In genomic region chr12:111442301-111443045, GRCh38 we compare ENCODE assay signal across 9 cellular contexts. TPM values are rescaled to one million over a fixed set of nuclear protein-coding genes. Genes with fewer than 3 reads are reported as not detected.
DNase-seq lines count a peak whose midpoint lies in the region; ATAC-seq, FAIRE-seq and TF ChIP-seq lines count a peak whose summit lies in the region.
"Had no signal": no experiment of that assay in that cellular context is flagged by ENCODE, and none has a peak within 500 bp of the region (broad histone marks: within the 10 kb centered on the region; RNA-seq: fewer than 3 reads in every experiment).

No MANE protein-coding gene starts in this region.

- DNase-seq in activated CD8-positive, alpha-beta memory T cell treated with anti-CD3 and anti-CD28 coated beads, Interleukin-2, amount 50 U/mL, for 4 hours, result peak; percentile 14
- DNase-seq in activated CD8-positive, alpha-beta memory T cell treated with anti-CD3 and anti-CD28 coated beads, Interleukin-2, amount 10 ng/mL, durations not matched to agents 7 days and 5 days, result no peak
- DNase-seq in HepG2 (ENCODE audit: low spot score) (no peak), SK-N-DZ (ENCODE audit: low spot score) (no peak), HEK293T (ENCODE audit: extremely low spot score) (no peak), CD1c-positive myeloid dendritic cell (ENCODE audit: extremely low spot score) (no peak)

- H3K4me3 Mint-ChIP-seq in activated CD8-positive, alpha-beta memory T cell treated with anti-CD3 and anti-CD28 coated beads, Interleukin-2, amount 10 ng/mL, durations not matched to agents 7 days and 5 days, result no peak overlapping the region
- no peak overlapping the region for H3K4me3 Mint-ChIP-seq in activated naive CD8-positive, alpha-beta T cell
- H3K4me3 Mint-ChIP-seq in stimulated activated memory B cell treated with anti-CD40 and anti-IgM and Interleukin-4, amounts not matched to agents 10 μg/mL and 1 μg/mL and 100 μg/mL, for 72 hours, result no peak overlapping the region

- no peak overlapping the region for H3K4me2 ChIP-seq in HepG2 (ENCODE audit: low read depth, low read length)

- TF ChIP-seq EP300 in HepG2 (IDR thresholded peaks at IDR 0.05; ENCODE audit: low read depth in 2 of 2, low read length in 2 of 2) (no peak), HepG2 (CRISPR knock-in tag; IDR thresholded peaks at IDR 0.05; ENCODE audit: borderline replicate concordance) (no peak)

- in situ Hi-C loops in HepG2 (cut with HindIII; ENCODE audit: extremely low pct_ligation_motif_present, low pct_unique_long_range_greater_than_20kb), result no loop called here

- H3K9me3 ChIP-seq in HepG2 (ENCODE audit: low read length), result no peaks in the 10 kb centered on the region
- H3K9me3 ChIP-seq: Peyer's patch had no signal

- no peak for TF ChIP-seq CTCF in HepG2 (CRISPR knock-in tag; IDR thresholded peaks at IDR 0.05)

- TF ChIP-seq POLR2A in HepG2 (IDR thresholded peaks at IDR 0.05; ENCODE audit: insufficient read depth in 1 of 2, low read depth in 2 of 2, low read length in 2 of 2), result no peak

- no peak for FAIRE-seq in HepG2 (lab: Jason Lieb, UNC)

- CTCF ChIA-PET in activated CD8-positive, alpha-beta memory T cell treated with anti-CD3 and anti-CD28 coated beads, Interleukin-2, amount 10 ng/mL, durations not matched to agents 7 days and 5 days (lab: Charles Lee), result interaction anchor here (1.8 to 31.7 kb wide), 5 partner anchors 8 to 39 kb away, joined by 6 to 950 read pairs (median 38); partner anchors contain the start of gene SH2B3
- CTCF ChIA-PET in HepG2 (lab: Yijun Ruan, JAX; ENCODE audit: low intra/inter-chr PET ratio, low total read pairs), result no interaction called here
- CTCF ChIA-PET in HEK293T (lab: Yijun Ruan, JAX), result no interaction called here

- H3K9me3 Mint-ChIP-seq in activated CD8-positive, alpha-beta memory T cell treated with anti-CD3 and anti-CD28 coated beads, Interleukin-2, amount 10 ng/mL, durations not matched to agents 7 days and 5 days (ENCODE audit: low read depth), result no peaks in the 10 kb centered on the region
- H3K9me3 Mint-ChIP-seq in activated naive CD8-positive, alpha-beta T cell (ENCODE audit: low read depth), result no peaks in the 10 kb centered on the region
- H3K9me3 Mint-ChIP-seq in stimulated activated memory B cell treated with anti-CD40 and anti-IgM and Interleukin-4, amounts not matched to agents 10 μg/mL and 1 μg/mL and 100 μg/mL, for 72 hours, result no peaks in the 10 kb centered on the region

- peaks cover 82% of the 10 kb centered on the region for H3K4me1 Mint-ChIP-seq in activated CD8-positive, alpha-beta memory T cell treated with anti-CD3 and anti-CD28 coated beads, Interleukin-2, amount 10 ng/mL, durations not matched to agents 7 days and 5 days
- peaks cover 81% of the 10 kb centered on the region for H3K4me1 Mint-ChIP-seq in activated naive CD8-positive, alpha-beta T cell (ENCODE audit: low read depth)
- H3K4me1 Mint-ChIP-seq in stimulated activated memory B cell treated with anti-CD40 and anti-IgM and Interleukin-4, amounts not matched to agents 10 μg/mL and 1 μg/mL and 100 μg/mL, for 72 hours, result peaks cover 98% of the 10 kb centered on the region

- no peak overlapping the region for H3K9ac ChIP-seq in HepG2 (ENCODE audit: insufficient read depth, low read depth, low read length)

- no peak overlapping the region for H3K4me3 ChIP-seq in HepG2 (replicated peaks in 1 of 3; ENCODE audit: insufficient read depth in 1 of 3, low read depth in 2 of 3, low read length in 3 of 3)
- H3K4me3 ChIP-seq: Peyer's patch had no signal

- no peak overlapping the region for H2AFZ ChIP-seq in HepG2 (ENCODE audit: low read length)

- ATAC-seq in activated CD8-positive, alpha-beta memory T cell treated with anti-CD3 and anti-CD28 coated beads, Interleukin-2, amount 10 ng/mL, durations not matched to agents 7 days and 5 days, result no peak
- no peak for ATAC-seq in HepG2
- ATAC-seq in stimulated activated memory B cell treated with anti-CD40 and anti-IgM and Interleukin-4, amounts not matched to agents 10 μg/mL and 1 μg/mL and 100 μg/mL, for 72 hours, result no peak

- intact Hi-C loops in HepG2 (cut with micrococcal nuclease; ENCODE audit: unreplicated experiment), result no loop called here

- peaks cover 23% of the 10 kb centered on the region for H3K36me3 Mint-ChIP-seq in activated CD8-positive, alpha-beta memory T cell treated with anti-CD3 and anti-CD28 coated beads, Interleukin-2, amount 10 ng/mL, durations not matched to agents 7 days and 5 days
- no peaks in the 10 kb centered on the region for H3K36me3 Mint-ChIP-seq in activated naive CD8-positive, alpha-beta T cell
- peaks cover 45% of the 10 kb centered on the region for H3K36me3 Mint-ChIP-seq in stimulated activated memory B cell treated with anti-CD40 and anti-IgM and Interleukin-4, amounts not matched to agents 10 μg/mL and 1 μg/mL and 100 μg/mL, for 72 hours

- no peaks in the 10 kb centered on the region for H3K27me3 Mint-ChIP-seq in activated CD8-positive, alpha-beta memory T cell treated with anti-CD3 and anti-CD28 coated beads, Interleukin-2, amount 10 ng/mL, durations not matched to agents 7 days and 5 days
- no peaks in the 10 kb centered on the region for H3K27me3 Mint-ChIP-seq in activated naive CD8-positive, alpha-beta T cell
- H3K27me3 Mint-ChIP-seq in stimulated activated memory B cell treated with anti-CD40 and anti-IgM and Interleukin-4, amounts not matched to agents 10 μg/mL and 1 μg/mL and 100 μg/mL, for 72 hours, result no peaks in the 10 kb centered on the region

- peaks cover 24 to 69% of the 10 kb centered on the region in 2 experiments for H3K36me3 ChIP-seq in HepG2 (replicated peaks in 1 of 2; ENCODE audit: control insufficient read depth in 1 of 2, insufficient read depth in 2 of 2, low read length in 2 of 2)

- H3K79me2 ChIP-seq in HepG2 (ENCODE audit: insufficient read depth, low read length), result no peaks in the 10 kb centered on the region

- no peak overlapping the region for H3K27ac ChIP-seq in HepG2 (ENCODE audit: extremely low read length, insufficient read depth, low read length)

- H4K20me1 ChIP-seq in HepG2 (ENCODE audit: insufficient read depth, low read length), result 0 out of 2 replicates have a peak, but pooled peaks cover 8% of the 10 kb centered on the region

- TF ChIP-seq RAD21 in HepG2 (CRISPR knock-in tag; IDR thresholded peaks at IDR 0.05), result no peak

- 100% methylated on average over 4 of the region's 10 CpGs for WGBS in HepG2 (ENCODE audit: low lambda C conversion rate)

- no peaks in the 10 kb centered on the region for H3K4me1 ChIP-seq in HepG2 (ENCODE audit: insufficient read depth, low read length)

- no peak overlapping the region for H3K27ac Mint-ChIP-seq in activated CD8-positive, alpha-beta memory T cell treated with anti-CD3 and anti-CD28 coated beads, Interleukin-2, amount 10 ng/mL, durations not matched to agents 7 days and 5 days
- peak overlapping the region; percentile 24 for H3K27ac Mint-ChIP-seq in activated naive CD8-positive, alpha-beta T cell
- peak overlapping the region; percentile 88 for H3K27ac Mint-ChIP-seq in stimulated activated memory B cell treated with anti-CD40 and anti-IgM and Interleukin-4, amounts not matched to agents 10 μg/mL and 1 μg/mL and 100 μg/mL, for 72 hours

- POLR2A ChIA-PET in HepG2 (lab: Yijun Ruan, JAX) (no interaction called here), HEK293T (lab: Yijun Ruan, JAX) (no interaction called here)

- BruUV-seq in HepG2 (replicated peaks; lab: Mats Ljungman, UMichigan), result no TSS peak

- no peaks in the 10 kb centered on the region; a peak in 1 of 5 replicates for H3K27me3 ChIP-seq in HepG2 (ENCODE audit: control insufficient read depth in 1 of 2, insufficient read depth in 2 of 2, low read length in 2 of 2)
- H3K27me3 ChIP-seq: Peyer's patch had no signal

TF ChIP-seq in HEK293T, 16 proteins besides CTCF, POLR2A, EP300 and RAD21:
- TF ChIP-seq ARNT (IDR thresholded peaks at IDR 0.05), result no peak

RNA-seq across cellular contexts. Expression of gene SH2B3, which starts 36.8 kb away (rescaled TPM):
- total RNA-seq in activated CD8-positive, alpha-beta memory T cell treated with anti-CD3 and anti-CD28 coated beads, Interleukin-2, amount 10 ng/mL, durations not matched to agents 7 days and 5 days, result 10 to 100 TPM; 24.9 to 51.3 TPM
- total RNA-seq in HepG2 (2016; rRNA removed; fragmentation: Illumina TruSeq; extraction: Trizol), result 6.8 and 6.9 TPM in 2 replicates
- total RNA-seq in HepG2 (2016; cell fraction: cytosol; rRNA removed; fragmentation: Illumina TruSeq; extraction: Trizol; ENCODE audit: low read depth), result 3.0 and 4.5 TPM in 2 replicates
- total RNA-seq in HepG2 (2016; cell fraction: insoluble cytoplasmic fraction; rRNA removed; fragmentation: Illumina TruSeq; extraction: Trizol), result 5.3 and 6.3 TPM in 2 replicates
- total RNA-seq in HepG2 (2016; cell fraction: membrane; rRNA removed; fragmentation: Illumina TruSeq; extraction: Trizol), result 8.1 and 8.8 TPM in 2 replicates
- total RNA-seq in HepG2 (2016; cell fraction: nucleus; rRNA removed; fragmentation: Illumina TruSeq; extraction: Trizol), result 3.3 and 4.2 TPM in 2 replicates
- polyA plus RNA-seq in HepG2 (2011; rRNA removed), result 6.8 and 7.1 TPM in 2 replicates
- 5.9 and 7.0 TPM in 2 replicates for polyA plus RNA-seq in HepG2 (2011; cell fraction: cytosol; rRNA removed)
- polyA plus RNA-seq in HepG2 (2011; cell fraction: nucleus; rRNA removed), result 6.3 and 7.7 TPM in 2 replicates
- polyA plus RNA-seq in HepG2 (2012), result 5.1 and 9.2 TPM in 2 replicates
- 0.99 and 1.3 TPM in 2 replicates for polyA plus RNA-seq in HepG2 (2016; cell fraction: cytosol; fragmentation: Illumina TruSeq; extraction: Trizol; ENCODE audit: low read depth)
- polyA plus RNA-seq in HepG2 (2016; cell fraction: insoluble cytoplasmic fraction; fragmentation: Illumina TruSeq; extraction: Trizol; ENCODE audit: low read depth), result 7.6 and 9.1 TPM in 2 replicates
- 5.2 and 5.7 TPM in 2 replicates for polyA plus RNA-seq in HepG2 (2016; cell fraction: membrane; fragmentation: Illumina TruSeq; extraction: Trizol; ENCODE audit: low read depth)
- polyA plus RNA-seq in HepG2 (2016; cell fraction: nucleus; fragmentation: Illumina TruSeq; extraction: Trizol; ENCODE audit: insufficient read depth, low read depth), result 8.8 and 9.8 TPM in 2 replicates
- 2.2 and 11.4 TPM in 2 replicates for polyA minus RNA-seq in HepG2 (2011; rRNA and poly(A)+ RNA removed; ENCODE audit: low replicate concordance)
- polyA minus RNA-seq in HepG2 (2011; cell fraction: cytosol; rRNA and poly(A)+ RNA removed), result 6.2 and 6.9 TPM in 2 replicates
- 3.3 and 3.9 TPM in 2 replicates for polyA minus RNA-seq in HepG2 (2011; cell fraction: nucleus; rRNA and poly(A)+ RNA removed)
- polyA plus RNA-seq in SK-N-DZ (2014; cell fraction: cytosol; rRNA removed), result 2.7 and 4.7 TPM in 2 replicates
- polyA plus RNA-seq in SK-N-DZ (2014; cell fraction: nucleus; rRNA removed), result 1.7 and 2.3 TPM in 2 replicates
